In the genomic region with DNA sequence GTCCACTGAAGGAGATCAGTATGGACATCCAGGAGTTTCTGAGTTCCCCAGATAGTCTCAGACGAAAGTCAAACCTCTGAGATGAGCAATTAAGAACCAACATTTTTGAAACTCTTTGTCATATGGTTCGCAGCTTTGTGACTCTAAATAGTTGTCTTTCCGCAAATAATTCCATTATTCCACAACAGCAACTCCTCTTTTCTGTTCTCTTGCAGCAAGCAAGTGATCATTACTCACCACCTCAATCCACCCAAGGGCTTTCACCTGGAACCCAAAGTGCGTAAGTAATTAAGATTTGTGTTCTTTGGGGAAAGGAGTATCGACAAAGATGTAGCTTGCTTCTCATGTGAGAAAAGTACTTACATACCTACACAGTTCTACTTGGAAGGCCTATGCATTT, we compare ENCODE assay signal across 19 cellular contexts.
"Had no signal": no experiment of that assay in that cellular context is flagged by ENCODE, and none has a peak within 500 bp of the region (broad histone marks: within the 10 kb centered on the region; RNA-seq: fewer than 3 reads in every experiment).

No MANE protein-coding gene starts in this region.

- H3K9me3 ChIP-seq: esophagus squamous epithelium, prostate gland, right lobe of liver, spleen, thoracic aorta had no signal

- FAIRE-seq: TTC549 had no signal

- H3K4me1 Mint-ChIP-seq: central memory CD8-positive, alpha-beta T cell; nephron progenitor cell had no signal

- H3K27me3 Mint-ChIP-seq: activated naive CD8-positive, alpha-beta T cell; central memory CD8-positive, alpha-beta T cell had no signal

- H3K9me3 Mint-ChIP-seq: activated B cell treated with CpG ODN at 0.5 μM for 24 hours; brain; central memory CD8-positive, alpha-beta T cell; nephron progenitor cell had no signal

- ATAC-seq: right lobe of liver had no signal

- H3K4me1 ChIP-seq: esophagus squamous epithelium, prostate gland, right lobe of liver, spleen had no signal

- DNase-seq: activated B cell treated with CpG ODN at 0.5 μM for 24 hours; activated CD4-positive, alpha-beta T cell treated with anti-CD3 and anti-CD28 coated beads for 48 hours; activated CD8-positive, alpha-beta memory T cell treated with anti-CD3 and anti-CD28 coated beads for 24 hours; activated gamma-delta T cell treated with Interleukin-2 at 50 U/mL for 16 hours; amygdala; cortex of kidney; effector CD4-positive, alpha-beta T cell; esophagus squamous epithelium; glutamatergic neuron; nephron progenitor cell; right lobe of liver; spleen; stimulated activated CD4-positive, alpha-beta T cell treated with anti-CD3 and anti-CD28 coated beads, Interleukin-1b, Interleukin-23, amount 100 ng/mL, for 48 hours had no signal

- H3K4me3 Mint-ChIP-seq: activated B cell treated with CpG ODN at 0.5 μM for 24 hours; activated naive CD8-positive, alpha-beta T cell; brain; central memory CD8-positive, alpha-beta T cell; nephron progenitor cell had no signal

- H3K27ac ChIP-seq: esophagus squamous epithelium, prostate gland, right lobe of liver, spleen, thoracic aorta had no signal

- H3K27me3 ChIP-seq: esophagus squamous epithelium, right lobe of liver, spleen had no signal

- H3K4me3 ChIP-seq: esophagus squamous epithelium, prostate gland, right lobe of liver, spleen, thoracic aorta had no signal

- H3K27ac Mint-ChIP-seq: activated B cell treated with CpG ODN at 0.5 μM for 24 hours; activated naive CD8-positive, alpha-beta T cell; brain; nephron progenitor cell had no signal

- H3K36me3 ChIP-seq: prostate gland had no signal
